In genomic region chr9:121288874-121289553, GRCh38 we compare ENCODE assay signal across 8 cellular contexts. TPM values are rescaled to one million over a fixed set of nuclear protein-coding genes. Genes with fewer than 3 reads are reported as not detected.
DNase-seq lines count a peak whose midpoint lies in the region; ATAC-seq and TF ChIP-seq lines count a peak whose summit lies in the region.

No MANE protein-coding gene starts in this region.

- H3K27me3 ChIP-seq in CD8-positive, alpha-beta memory T cell (ENCODE audit: insufficient read depth, low read length, poor library complexity, severe bottlenecking), result no peaks in the 10 kb centered on the region
- H3K27me3 ChIP-seq in gastroesophageal sphincter (no peaks in the 10 kb centered on the region), osteoblast (ENCODE audit: insufficient read depth, low read length) (no peaks in the 10 kb centered on the region)

- H4K20me1 ChIP-seq in osteoblast (ENCODE audit: insufficient read depth, low read length), result peaks cover 14% of the 10 kb centered on the region

- ATAC-seq in gastroesophageal sphincter, result peak; percentile 63
- ATAC-seq in HG03135 (IDR thresholded peaks at IDR 0.05; ENCODE audit: unreplicated experiment), result no peak
- no peak for ATAC-seq in stimulated activated naive CD8-positive, alpha-beta T cell treated with anti-CD3 and anti-CD28 coated beads, Interleukin-15, Interleukin-2, amounts not matched to agents 100 U/mL and 50 U/mL, for 24 hours

- WGBS in gastroesophageal sphincter (ENCODE audit: low coverage in 1 of 2), 2 donors, result 0 to 23% methylated on average over 3 to 7 of the region's 9 CpGs

- H3K4me1 Mint-ChIP-seq in CD8-positive, alpha-beta memory T cell, result no peaks in the 10 kb centered on the region

- CTCF ChIA-PET in CD8-positive, alpha-beta memory T cell (lab: Charles Lee), result interaction anchor here (0.8 kb wide), 1 partner anchor 87 kb away, joined by 3 read pairs; no protein-coding TSS in a partner anchor
- CTCF ChIA-PET in RWPE1 (lab: Yijun Ruan, JAX) (interaction anchor here (0.6 to 2.6 kb wide), 5 partner anchors 9 to 76 kb away, joined by 3 to 8 read pairs (median 4); no protein-coding TSS in a partner anchor), HEK293T (lab: Yijun Ruan, JAX) (interaction anchor here (2.7 kb wide), 1 partner anchor 10 kb away, joined by 7 read pairs; no protein-coding TSS in a partner anchor)

- no peak for TF ChIP-seq EP300 in gastroesophageal sphincter (IDR thresholded peaks at IDR 0.05)

- no peak overlapping the region for H2AFZ ChIP-seq in osteoblast (ENCODE audit: low read length)

- H3K4me2 ChIP-seq in osteoblast (ENCODE audit: insufficient read depth, low read length), result peak overlapping the region; percentile 0

- no peak overlapping the region for H3K27ac Mint-ChIP-seq in CD8-positive, alpha-beta memory T cell

- no peak for TF ChIP-seq CTCF in RWPE1 (conservative IDR thresholded peaks at IDR 0.05; ENCODE audit: low read depth)
- no peak for TF ChIP-seq CTCF in gastroesophageal sphincter (IDR thresholded peaks at IDR 0.05)
- TF ChIP-seq CTCF in osteoblast (IDR thresholded peaks at IDR 0.05; ENCODE audit: extremely low read depth, low read depth, low read length), result no peak

- TF ChIP-seq POLR2A in gastroesophageal sphincter (IDR thresholded peaks at IDR 0.05), result peak; percentile 12 to 28

- no peaks in the 10 kb centered on the region for H3K27me3 Mint-ChIP-seq in CD8-positive, alpha-beta memory T cell

- H3K36me3 ChIP-seq in CD8-positive, alpha-beta memory T cell (ENCODE audit: insufficient read depth, low read length), result no peaks in the 10 kb centered on the region
- H3K36me3 ChIP-seq in gastroesophageal sphincter, result no peaks in the 10 kb centered on the region
- H3K36me3 ChIP-seq in osteoblast (ENCODE audit: insufficient read depth, low read length), result peaks cover 30% of the 10 kb centered on the region

- DNase-seq in CD8-positive, alpha-beta memory T cell, result no peak
- DNase-seq in RWPE1 (ENCODE audit: low spot score) (no peak), osteoblast (ENCODE audit: insufficient read length, low spot score, missing footprints) (no peak), HEK293T (ENCODE audit: extremely low spot score) (no peak), NCI-H2029 treated with DMSO at 0.1 percent for 48 hours (lab: John Stamatoyannopoulos, UW) (no peak)
- DNase-seq in stimulated activated naive CD8-positive, alpha-beta T cell treated with anti-CD3 and anti-CD28 coated beads, Interleukin-15, Interleukin-2, amounts not matched to agents 100 U/mL and 50 U/mL, for 24 hours, result no peak

- no peaks in the 10 kb centered on the region for H3K9me3 ChIP-seq in CD8-positive, alpha-beta memory T cell (ENCODE audit: low read length)
- no peaks in the 10 kb centered on the region for H3K9me3 ChIP-seq in gastroesophageal sphincter
- no peaks in the 10 kb centered on the region for H3K9me3 ChIP-seq in osteoblast (ENCODE audit: low read depth, low read length)

- no peak overlapping the region for H3K4me3 Mint-ChIP-seq in CD8-positive, alpha-beta memory T cell

- H3K4me1 ChIP-seq in CD8-positive, alpha-beta memory T cell (ENCODE audit: insufficient read depth, low read length), result no peaks in the 10 kb centered on the region
- H3K4me1 ChIP-seq in gastroesophageal sphincter, result peaks cover 58 to 100% (median 74%) of the 10 kb centered on the region in 3 donors
- peaks cover 48% of the 10 kb centered on the region for H3K4me1 ChIP-seq in osteoblast (ENCODE audit: insufficient read depth, low read length)

- no peak overlapping the region for H3K4me3 ChIP-seq in CD8-positive, alpha-beta memory T cell (ENCODE audit: low read length)
- H3K4me3 ChIP-seq in gastroesophageal sphincter (peak overlapping the region in 1 of 2 donors; percentile 33), osteoblast (ENCODE audit: insufficient read depth, low read length) (no peak overlapping the region)

- H3K36me3 Mint-ChIP-seq in CD8-positive, alpha-beta memory T cell, result no peaks in the 10 kb centered on the region

- H3K9me3 Mint-ChIP-seq in CD8-positive, alpha-beta memory T cell, result no peaks in the 10 kb centered on the region

- POLR2A ChIA-PET in CD8-positive, alpha-beta memory T cell (lab: Charles Lee), result no interaction called here
- POLR2A ChIA-PET in RWPE1 (lab: Yijun Ruan, JAX; ENCODE audit: low non-redundant PET) (interaction anchor here (0.7 kb wide), 1 partner anchor 346 kb away, joined by 3 read pairs; no protein-coding TSS in a partner anchor), HEK293T (lab: Yijun Ruan, JAX) (no interaction called here)

- peaks cover 74% of the 10 kb centered on the region for H3K79me2 ChIP-seq in osteoblast (ENCODE audit: insufficient read depth, low read length)

- peak overlapping the region; percentile 31 for H3K27ac ChIP-seq in CD8-positive, alpha-beta memory T cell (ENCODE audit: low read depth, low read length)
- peak overlapping the region; percentile 99 for H3K27ac ChIP-seq in RWPE1
- H3K27ac ChIP-seq in gastroesophageal sphincter, result peak overlapping the region; percentile 94 to 98 (median 97)
- H3K27ac ChIP-seq in osteoblast (ENCODE audit: low read depth, low read length), result peak overlapping the region; percentile 97

TF ChIP-seq in HEK293T, 16 proteins besides CTCF, POLR2A, EP300 and RAD21:
- TF ChIP-seq CTBP1 (IDR thresholded peaks at IDR 0.05; ENCODE audit: borderline replicate concordance), result no peak
- no peak for TF ChIP-seq PKNOX1 (IDR thresholded peaks at IDR 0.05)
- TF ChIP-seq L3MBTL2 (conservative IDR thresholded peaks at IDR 0.05), result no peak
- no peak for TF ChIP-seq TARDBP (IDR thresholded peaks at IDR 0.05)
- TF ChIP-seq ELF4 (IDR thresholded peaks at IDR 0.05), result no peak
- TF ChIP-seq FOXA1 (IDR thresholded peaks at IDR 0.05), result no peak
- TF ChIP-seq FOXM1 (IDR thresholded peaks at IDR 0.05; ENCODE audit: borderline replicate concordance), result no peak
- TF ChIP-seq ZNF384 (IDR thresholded peaks at IDR 0.05), result no peak
- TF ChIP-seq HDGF (IDR thresholded peaks at IDR 0.05; ENCODE audit: borderline replicate concordance), result no peak
- no peak for TF ChIP-seq SUZ12 (IDR thresholded peaks at IDR 0.05)
- TF ChIP-seq ARNT (IDR thresholded peaks at IDR 0.05), result no peak
- no peak for TF ChIP-seq SP1 (IDR thresholded peaks at IDR 0.05)
- TF ChIP-seq NFRKB (IDR thresholded peaks at IDR 0.05), result no peak
- no peak for TF ChIP-seq LEF1 (IDR thresholded peaks at IDR 0.05; ENCODE audit: borderline replicate concordance)
- TF ChIP-seq FOXK2 (IDR thresholded peaks at IDR 0.05), result no peak
- TF ChIP-seq BHLHE40 (IDR thresholded peaks at IDR 0.05; ENCODE audit: borderline replicate concordance), result no peak
TF ChIP-seq in HEK293T: peak in this region for 0.

RNA-seq across cellular contexts. Expression of gene GSN, which starts 21.1 kb away (rescaled TPM):
- 1 to 10 TPM; 4.1 to 4.2 TPM for total RNA-seq in CD8-positive, alpha-beta memory T cell
- polyA plus RNA-seq in CD8-positive, alpha-beta memory T cell, result 6.3 TPM
- 1,000 to 10,000 TPM; 2,362 to 3,466 (median 3,146) TPM for total RNA-seq in gastroesophageal sphincter
- total RNA-seq in osteoblast, result 372 and 405 TPM in 2 replicates

Comparison
In these comparisons a context has a peak if more than half of its experiments do, and no peak if none do; other contexts are left out.
1. H3K27ac ChIP-seq: peak in every context shown above with its lines; median percentile 99 in RWPE1; 97 in gastroesophageal sphincter; 97 in osteoblast; 31 in CD8-positive, alpha-beta memory T cell.
2. RNA of gene GSN, which starts 21.1 kb away (total RNA-seq): 2,362 to 3,466 TPM in gastroesophageal sphincter and 372 to 405 TPM in osteoblast; 4.1 to 4.2 TPM in CD8-positive, alpha-beta memory T cell; every median in the first group is over 10 times any median in the second.